ENCODE assay signal across 8 cellular contexts in genomic region chr14:101809671-101810514, GRCh38. TPM values are rescaled to one million over a fixed set of nuclear protein-coding genes. Genes with fewer than 3 reads are reported as not detected.
DNase-seq lines count a peak whose midpoint lies in the region; ATAC-seq lines count a peak whose summit lies in the region.

No MANE protein-coding gene starts in this region.

- H3K27ac ChIP-seq in BLaER1 treated with 17β-estradiol and CSF1 and Interleukin-3, amounts not matched to agents 10 nM and 100 nM, result peak overlapping the region; percentile 90 to 99 (median 95)
- H3K27ac ChIP-seq in cingulate gyrus (ENCODE audit: low read depth, low read length), result peak overlapping the region; percentile 98

- H3K9me3 ChIP-seq in BLaER1 treated with 17β-estradiol and CSF1 and Interleukin-3, amounts not matched to agents 10 nM and 100 nM (replicated peaks in 1 of 11), result no peaks in the 10 kb centered on the region

- no peaks in the 10 kb centered on the region for H3K27me3 ChIP-seq in BLaER1 treated with 17β-estradiol and CSF1 and Interleukin-3, amounts not matched to agents 10 nM and 100 nM

- H3K36me3 ChIP-seq in BLaER1 treated with 17β-estradiol and CSF1 and Interleukin-3, amounts not matched to agents 10 nM and 100 nM, result peaks cover 13 to 49% (median 34%) of the 10 kb centered on the region in 11 experiments; a peak in 20 of 22 replicates

- peaks cover 33% of the 10 kb centered on the region for H3K36me3 Mint-ChIP-seq in activated CD4-positive, alpha-beta T cell treated with anti-CD3 and anti-CD28 coated beads for 36 hours (ENCODE audit: low read depth)

- H3K4me1 ChIP-seq in BLaER1 treated with 17β-estradiol and CSF1 and Interleukin-3, amounts not matched to agents 10 nM and 100 nM, result peaks cover 54 to 72% (median 68%) of the 10 kb centered on the region in 10 experiments

- peak overlapping the region; percentile 97 for H3K4me3 Mint-ChIP-seq in activated CD4-positive, alpha-beta T cell treated with anti-CD3 and anti-CD28 coated beads for 36 hours

- H4K20me1 ChIP-seq in BLaER1 treated with 17β-estradiol and CSF1 and Interleukin-3, amounts not matched to agents 10 nM and 100 nM, result peaks cover 25 to 44% (median 38%) of the 10 kb centered on the region in 11 experiments; a peak in 17 of 22 replicates

- peak overlapping the region; percentile 86 to 97 (median 92) for H3K9ac ChIP-seq in BLaER1 treated with 17β-estradiol and CSF1 and Interleukin-3, amounts not matched to agents 10 nM and 100 nM

- H3K27ac Mint-ChIP-seq in activated CD4-positive, alpha-beta T cell treated with anti-CD3 and anti-CD28 coated beads for 36 hours, result peak overlapping the region; percentile 99

- peaks cover 49% of the 10 kb centered on the region for H3K4me1 Mint-ChIP-seq in activated CD4-positive, alpha-beta T cell treated with anti-CD3 and anti-CD28 coated beads for 36 hours

- H3K27me3 Mint-ChIP-seq in activated CD4-positive, alpha-beta T cell treated with anti-CD3 and anti-CD28 coated beads for 36 hours, result no peaks in the 10 kb centered on the region

- POLR2A ChIA-PET in activated CD4-positive, alpha-beta T cell treated with anti-CD3 and anti-CD28 coated beads for 36 hours (lab: Charles Lee), result interaction anchor here (0.6 to 8.3 kb wide), 21 partner anchors 10 to 1294 kb away, joined by 3 to 182 read pairs (median 5); no protein-coding TSS in a partner anchor

- peak overlapping the region; percentile 63 to 81 (median 71) for H3K4me3 ChIP-seq in BLaER1 treated with 17β-estradiol and CSF1 and Interleukin-3, amounts not matched to agents 10 nM and 100 nM

- DNase-seq in NCI-H510A treated with DMSO at 0.1 percent for 48 hours (lab: John Stamatoyannopoulos, UW), result peak; percentile 94
- peak; percentile 90 for DNase-seq in activated CD4-positive, alpha-beta T cell treated with anti-CD3 and anti-CD28 coated beads for 36 hours
- DNase-seq in kidney glomerular epithelial cell (lab: John Stamatoyannopoulos, UW), result peak; percentile 96
- peak in 3 of 4 experiments; percentile 41 to 67 (median 62) for DNase-seq in stimulated activated CD4-positive, alpha-beta T cell treated with anti-CD3 and anti-CD28 coated beads, Interleukin-1b, Interleukin-23, amount 100 ng/mL, for 24 hours (ENCODE audit: low read depth in 4 of 4, low spot score in 1 of 4)

- H3K9me3 Mint-ChIP-seq in activated CD4-positive, alpha-beta T cell treated with anti-CD3 and anti-CD28 coated beads for 36 hours (ENCODE audit: low read depth), result no peaks in the 10 kb centered on the region

- CTCF ChIA-PET in activated CD4-positive, alpha-beta T cell treated with anti-CD3 and anti-CD28 coated beads for 36 hours (lab: Charles Lee), result interaction anchor here (0.7 to 7.8 kb wide), 18 partner anchors 9 to 509 kb away, joined by 3 to 64 read pairs (median 4); partner anchors contain the start of gene ZNF839

- H3K4me2 ChIP-seq in BLaER1 treated with 17β-estradiol and CSF1 and Interleukin-3, amounts not matched to agents 10 nM and 100 nM, result peak overlapping the region; percentile 82 to 98 (median 94)

- peak; percentile 75 for ATAC-seq in GM19324 (IDR thresholded peaks at IDR 0.05; ENCODE audit: low FRiP score, unreplicated experiment)
- peak; percentile 55 for ATAC-seq in HG03457 (IDR thresholded peaks at IDR 0.05; ENCODE audit: unreplicated experiment)
- ATAC-seq in activated CD4-positive, alpha-beta T cell treated with anti-CD3 and anti-CD28 coated beads for 36 hours, result peak; percentile 86

- intact Hi-C loops in activated CD4-positive, alpha-beta T cell treated with anti-CD3 and anti-CD28 coated beads for 36 hours (cut with DNase I, micrococcal nuclease), result loop anchor here (1.0 to 5.0 kb wide), 9 partner anchors 9 to 997 kb away; no protein-coding TSS in a partner anchor

RNA-seq across cellular contexts. Expression of gene PPP2R5C, which starts 48.4 kb away (rescaled TPM):
- 100 to 1,000 TPM; 232 to 281 TPM for total RNA-seq in activated CD4-positive, alpha-beta T cell treated with anti-CD3 and anti-CD28 coated beads for 36 hours

Comparison
In these comparisons a context has a peak if more than half of its experiments do, and no peak if none do; other contexts are left out.
1. Peak in every context shown above with its lines: DNase-seq, ATAC-seq, H3K4me3 ChIP-seq and H3K27ac ChIP-seq.